18 cellular contexts compared by ENCODE assay signal in the genomic region with DNA sequence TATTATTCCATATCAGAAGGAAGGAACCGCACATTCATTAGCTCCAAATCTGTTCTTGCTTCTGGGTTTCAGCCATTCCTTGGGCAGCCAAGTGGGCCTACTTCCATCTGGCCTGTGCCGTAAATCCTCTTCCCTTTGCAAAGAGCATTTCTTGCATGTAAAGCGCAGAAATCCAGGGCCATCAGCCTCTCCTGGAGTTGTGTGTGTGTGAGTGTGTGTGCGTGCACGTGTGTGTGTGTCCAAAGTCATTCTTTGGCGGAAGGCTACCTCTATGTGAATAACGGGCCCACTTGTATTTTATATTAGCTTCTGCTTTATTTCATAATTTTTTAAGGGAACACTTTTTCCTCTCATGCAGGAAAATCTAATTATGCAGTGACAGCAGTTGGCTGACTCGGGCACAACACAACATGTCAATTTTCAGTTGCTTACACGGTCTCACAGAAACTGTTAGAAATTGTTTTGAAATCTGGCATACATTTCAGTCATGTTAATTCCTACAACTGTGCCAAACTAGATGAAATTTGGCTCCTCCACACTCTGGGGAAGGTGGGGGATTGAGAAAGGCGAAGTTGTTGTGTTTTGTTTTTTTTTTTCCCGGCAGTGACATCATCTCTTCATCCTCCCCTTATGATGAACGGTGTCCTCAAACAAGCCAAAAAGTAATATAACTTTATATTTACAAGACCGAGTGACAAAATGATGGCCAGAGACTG.
A peak's percentile ranks its signal among the peaks of the same experiment; 100 is the strongest.
DNase-seq lines count a peak whose midpoint lies in the region; ATAC-seq and TF ChIP-seq lines count a peak whose summit lies in the region.
"Had no signal": no experiment of that assay in that cellular context is flagged by ENCODE, and none has a peak within 500 bp of the region (broad histone marks: within the 10 kb centered on the region; RNA-seq: fewer than 3 reads in every experiment).

No MANE protein-coding gene starts in this region.

- peak; percentile 57 for DNase-seq in AG20443 (ENCODE audit: low spot score)
- DNase-seq in NCI-H524 treated with DMSO at 0.1 percent for 48 hours (lab: John Stamatoyannopoulos, UW): peak; percentile 7
- DNase-seq in glutamatergic neuron: no peak
- no peak for DNase-seq in omental fat pad (ENCODE audit: low spot score)
- no peak for DNase-seq in CD8-positive, alpha-beta memory T cell
- DNase-seq in NOMO-1 (lab: John Stamatoyannopoulos, UW; ENCODE audit: unreplicated experiment in 2 of 2): no peak
- DNase-seq in NCI-H146 treated with DMSO at 0.1 percent for 48 hours (lab: John Stamatoyannopoulos, UW; ENCODE audit: unreplicated experiment): no peak
- DNase-seq: activated CD4-positive, alpha-beta T cell treated with anti-CD3 and anti-CD28 coated beads, Interleukin-2, amount 10 ng/mL, durations not matched to agents 24 days and 14 days; activated CD8-positive, alpha-beta memory T cell treated with anti-CD3 and anti-CD28 coated beads, Interleukin-2, amount 50 U/mL, for 48 hours; mammary epithelial cell; naive thymus-derived CD8-positive, alpha-beta T cell; NCI-H2029 treated with DMSO at 0.1 percent for 48 hours; NCI-H526 treated with DMSO at 0.1 percent for 48 hours; PC-9; stimulated activated naive CD4-positive, alpha-beta T cell; upper lobe of right lung had no signal

- peak overlapping the region; percentile 36 for H3K27ac Mint-ChIP-seq in glutamatergic neuron (ENCODE audit: unreplicated experiment)
- H3K27ac Mint-ChIP-seq in CD8-positive, alpha-beta memory T cell: no peak overlapping the region
- H3K27ac Mint-ChIP-seq: activated CD4-positive, alpha-beta T cell treated with anti-CD3 and anti-CD28 coated beads, Interleukin-2, amount 10 ng/mL, durations not matched to agents 24 days and 14 days; naive thymus-derived CD8-positive, alpha-beta T cell; progenitor cell of endocrine pancreas had no signal

- CTCF ChIA-PET in CD8-positive, alpha-beta memory T cell (lab: Charles Lee): no interaction called here

- ATAC-seq in omental fat pad (ENCODE audit: low FRiP score): peak; percentile 55
- ATAC-seq in HG02759 (IDR thresholded peaks at IDR 0.05; ENCODE audit: unreplicated experiment): no peak
- ATAC-seq: naive thymus-derived CD8-positive, alpha-beta T cell; upper lobe of right lung had no signal

- TF ChIP-seq CTCF in glutamatergic neuron (IDR thresholded peaks at IDR 0.05; ENCODE audit: partially characterized antibody, unreplicated experiment) (no peak), omental fat pad (IDR thresholded peaks at IDR 0.05) (no peak)

- no peaks in the 10 kb centered on the region for H3K9me3 ChIP-seq in CD8-positive, alpha-beta memory T cell (ENCODE audit: low read length)
- H3K9me3 ChIP-seq: upper lobe of right lung had no signal

- H3K4me3 ChIP-seq in CD8-positive, alpha-beta memory T cell (ENCODE audit: low read length): no peak overlapping the region
- H3K4me3 ChIP-seq: PC-9, upper lobe of right lung had no signal

- H3K36me3 ChIP-seq in CD8-positive, alpha-beta memory T cell (ENCODE audit: insufficient read depth, low read length): no peaks in the 10 kb centered on the region
- H3K36me3 ChIP-seq: upper lobe of right lung had no signal

- POLR2A ChIA-PET in CD8-positive, alpha-beta memory T cell (lab: Charles Lee): no interaction called here

- no peaks in the 10 kb centered on the region for H3K9me3 Mint-ChIP-seq in glutamatergic neuron (ENCODE audit: unreplicated experiment)
- H3K9me3 Mint-ChIP-seq in CD8-positive, alpha-beta memory T cell: no peaks in the 10 kb centered on the region
- H3K9me3 Mint-ChIP-seq: activated CD4-positive, alpha-beta T cell treated with anti-CD3 and anti-CD28 coated beads, Interleukin-2, amount 10 ng/mL, durations not matched to agents 24 days and 14 days had no signal

- peaks cover 11% of the 10 kb centered on the region for H3K4me1 Mint-ChIP-seq in glutamatergic neuron (ENCODE audit: low read depth, unreplicated experiment)
- H3K4me1 Mint-ChIP-seq in CD8-positive, alpha-beta memory T cell: no peaks in the 10 kb centered on the region
- H3K4me1 Mint-ChIP-seq: activated CD4-positive, alpha-beta T cell treated with anti-CD3 and anti-CD28 coated beads, Interleukin-2, amount 10 ng/mL, durations not matched to agents 24 days and 14 days had no signal

- H3K27ac ChIP-seq in CD8-positive, alpha-beta memory T cell (ENCODE audit: low read depth, low read length): no peak overlapping the region
- H3K27ac ChIP-seq: PC-9, upper lobe of right lung had no signal

- H3K36me3 Mint-ChIP-seq in glutamatergic neuron (ENCODE audit: unreplicated experiment): no peaks in the 10 kb centered on the region
- no peaks in the 10 kb centered on the region for H3K36me3 Mint-ChIP-seq in CD8-positive, alpha-beta memory T cell
- H3K36me3 Mint-ChIP-seq: naive thymus-derived CD8-positive, alpha-beta T cell had no signal

- H3K27me3 Mint-ChIP-seq in glutamatergic neuron (ENCODE audit: unreplicated experiment): no peaks in the 10 kb centered on the region
- peaks cover 4 to 30% of the 10 kb centered on the region in 2 donors for H3K27me3 Mint-ChIP-seq in CD8-positive, alpha-beta memory T cell
- H3K27me3 Mint-ChIP-seq: activated CD4-positive, alpha-beta T cell treated with anti-CD3 and anti-CD28 coated beads, Interleukin-2, amount 10 ng/mL, durations not matched to agents 24 days and 14 days; progenitor cell of endocrine pancreas had no signal

- no peaks in the 10 kb centered on the region for H3K4me1 ChIP-seq in CD8-positive, alpha-beta memory T cell (ENCODE audit: insufficient read depth, low read length)
- H3K4me1 ChIP-seq: upper lobe of right lung had no signal

- no peak overlapping the region for H3K4me3 Mint-ChIP-seq in glutamatergic neuron (ENCODE audit: unreplicated experiment)
- H3K4me3 Mint-ChIP-seq in CD8-positive, alpha-beta memory T cell: no peak overlapping the region
- H3K4me3 Mint-ChIP-seq: activated CD4-positive, alpha-beta T cell treated with anti-CD3 and anti-CD28 coated beads, Interleukin-2, amount 10 ng/mL, durations not matched to agents 24 days and 14 days; naive thymus-derived CD8-positive, alpha-beta T cell had no signal

- no peaks in the 10 kb centered on the region for H3K27me3 ChIP-seq in CD8-positive, alpha-beta memory T cell (ENCODE audit: insufficient read depth, low read length, poor library complexity, severe bottlenecking)
- H3K27me3 ChIP-seq: upper lobe of right lung had no signal

Comparison
In these comparisons a context has a peak if more than half of its experiments do, and no peak if none do; other contexts are left out.
1. DNase-seq: peak in AG20443 (single experiment) and NCI-H524 treated with DMSO at 0.1 percent for 48 hours (single experiment); none in glutamatergic neuron (single experiment), omental fat pad (single experiment), CD8-positive, alpha-beta memory T cell (0 of 5), NOMO-1 (0 of 2) and NCI-H146 treated with DMSO at 0.1 percent for 48 hours (single experiment).